Comparison of ENCODE assay signal across 10 cellular contexts in genomic region chr3:124837730-124838186, GRCh38. TPM values are rescaled to one million over a fixed set of nuclear protein-coding genes. Genes with fewer than 3 reads are reported as not detected.
DNase-seq lines count a peak whose midpoint lies in the region; ATAC-seq and TF ChIP-seq lines count a peak whose summit lies in the region.
"Had no signal": no experiment of that assay in that cellular context is flagged by ENCODE, and none has a peak within 500 bp of the region (broad histone marks: within the 10 kb centered on the region; RNA-seq: fewer than 3 reads in every experiment).

No MANE protein-coding gene starts in this region.

- H3K9me3 Mint-ChIP-seq in glutamatergic neuron (ENCODE audit: unreplicated experiment) = peaks cover 11% of the 10 kb centered on the region
- H3K9me3 Mint-ChIP-seq in CD14-positive monocyte = peaks cover 0 to 1% (median 0%) of the 10 kb centered on the region in 7 donors

- no peak overlapping the region for H3K4me3 Mint-ChIP-seq in glutamatergic neuron (ENCODE audit: unreplicated experiment)
- no peak overlapping the region for H3K4me3 Mint-ChIP-seq in CD14-positive monocyte

- H3K27ac Mint-ChIP-seq in glutamatergic neuron (ENCODE audit: unreplicated experiment) (peak overlapping the region; percentile 28), CD14-positive monocyte (peak overlapping the region in 1 of 7 donors; percentile 51)
- H3K27ac Mint-ChIP-seq: IgD-negative memory B cell had no signal

- H3K27me3 Mint-ChIP-seq in glutamatergic neuron (ENCODE audit: unreplicated experiment) = peaks cover 6% of the 10 kb centered on the region
- H3K27me3 Mint-ChIP-seq in CD14-positive monocyte (ENCODE audit: low read depth in 3 of 3) = peaks cover 12 to 21% (median 15%) of the 10 kb centered on the region in 3 donors

- peak overlapping the region; percentile 95 for H3K27ac ChIP-seq in VCaP
- H3K27ac ChIP-seq: neutrophil had no signal

- no peaks in the 10 kb centered on the region for H3K36me3 Mint-ChIP-seq in glutamatergic neuron (ENCODE audit: unreplicated experiment)
- no peaks in the 10 kb centered on the region for H3K36me3 Mint-ChIP-seq in CD14-positive monocyte
- H3K36me3 Mint-ChIP-seq: IgD-negative memory B cell had no signal

- intact Hi-C loops in CD14-positive monocyte (cut with micrococcal nuclease) = no loop called here

- DNase-seq in EH (ENCODE audit: low read depth) (peak; percentile 98), glutamatergic neuron (no peak), putamen (ENCODE audit: low spot score) (peak; percentile 49), CD14-positive monocyte (ENCODE audit: low spot score) (no peak), occipital lobe (lab: John Stamatoyannopoulos, UW) (no peak), T-helper 1 cell (no peak)

- peaks cover 44% of the 10 kb centered on the region for H3K4me1 Mint-ChIP-seq in glutamatergic neuron (ENCODE audit: low read depth, unreplicated experiment)
- H3K4me1 Mint-ChIP-seq in CD14-positive monocyte = peaks cover 12% of the 10 kb centered on the region

- ATAC-seq in GM21825 (IDR thresholded peaks at IDR 0.05; ENCODE audit: unreplicated experiment) = no peak

- TF ChIP-seq CTCF in VCaP (conservative IDR thresholded peaks at IDR 0.05) (no peak), glutamatergic neuron (IDR thresholded peaks at IDR 0.05; ENCODE audit: partially characterized antibody, unreplicated experiment) (no peak), CD14-positive monocyte (IDR thresholded peaks at IDR 0.05) (no peak)

RNA-seq across cellular contexts. Expression of gene ITGB5, which starts 49.4 kb away (rescaled TPM):
- 12.8 TPM for total RNA-seq in glutamatergic neuron (ENCODE audit: unreplicated experiment)
- 1 to 10 TPM in 1 of 2 donors, under 1 TPM in 1; 0.68 to 1.0 TPM for polyA plus RNA-seq in CD14-positive monocyte
- total RNA-seq in occipital lobe = 25.6 TPM

Comparison
In these comparisons a context has a peak if more than half of its experiments do, and no peak if none do; other contexts are left out.
1. DNase-seq: peak in EH (single experiment) and putamen (single experiment); none in glutamatergic neuron (single experiment), CD14-positive monocyte (single experiment), occipital lobe (single experiment) and T-helper 1 cell (0 of 5).